ENCODE assay signal across 12 cellular contexts in genomic region chr16:22386976-22387375, GRCh38. TPM values are rescaled to one million over a fixed set of nuclear protein-coding genes. Genes with fewer than 3 reads are reported as not detected.
DNase-seq lines count a peak whose midpoint lies in the region; ATAC-seq and TF ChIP-seq lines count a peak whose summit lies in the region.
"Had no signal": no experiment of that assay in that cellular context is flagged by ENCODE, and none has a peak within 500 bp of the region (broad histone marks: within the 10 kb centered on the region; RNA-seq: fewer than 3 reads in every experiment).

No MANE protein-coding gene starts in this region.

- H3K27me3 ChIP-seq in prostate gland (replicated peaks; ENCODE audit: insufficient read depth): no peaks in the 10 kb centered on the region
- no peaks in the 10 kb centered on the region for H3K27me3 ChIP-seq in effector memory CD4-positive, alpha-beta T cell (replicated peaks; ENCODE audit: control insufficient read depth, insufficient read depth, low read length, poor library complexity, severe bottlenecking)
- no peaks in the 10 kb centered on the region for H3K27me3 ChIP-seq in adrenal gland
- H3K27me3 ChIP-seq: upper lobe of left lung had no signal

- DNase-seq in Caki2 (ENCODE audit: low read depth) (peak; percentile 91), NCI-H226 (peak; percentile 70), epithelial cell of proximal tubule (ENCODE audit: low read depth) (peak; percentile 88), prostate gland (ENCODE audit: low spot score) (peak; percentile 26), adrenal gland (no peak)
- DNase-seq in activated naive CD4-positive, alpha-beta T cell treated with anti-CD3 and anti-CD28 coated beads, Interleukin-2, amount 50 U/mL, for 16 hours: no peak
- DNase-seq in effector memory CD4-positive, alpha-beta T cell: no peak
- DNase-seq: activated CD4-positive, alpha-beta T cell treated with anti-CD3 and anti-CD28 coated beads, Interleukin-2, amount 10 ng/mL, durations not matched to agents 24 days and 14 days; activated naive CD8-positive, alpha-beta T cell treated with anti-CD3 and anti-CD28 coated beads, Interleukin-2, amount 10 ng/mL, durations not matched to agents 7 days and 5 days; H7; upper lobe of left lung had no signal

- H3K9me3 ChIP-seq in prostate gland (no peaks in the 10 kb centered on the region), adrenal gland (replicated peaks in 1 of 3) (no peaks in the 10 kb centered on the region)
- no peaks in the 10 kb centered on the region for H3K9me3 ChIP-seq in effector memory CD4-positive, alpha-beta T cell (ENCODE audit: control insufficient read depth, low read length)
- H3K9me3 ChIP-seq: upper lobe of left lung had no signal

- H3K36me3 ChIP-seq in prostate gland: no peaks in the 10 kb centered on the region
- no peaks in the 10 kb centered on the region for H3K36me3 ChIP-seq in effector memory CD4-positive, alpha-beta T cell (ENCODE audit: control insufficient read depth, insufficient read depth, low read length)
- H3K36me3 ChIP-seq in adrenal gland (replicated peaks in 1 of 2): no peaks in the 10 kb centered on the region
- H3K36me3 ChIP-seq: upper lobe of left lung had no signal

- intact Hi-C loops in prostate gland (cut with DNase I) (no loop called here), adrenal gland (cut with DNase I) (no loop called here)

- TF ChIP-seq CTCF in epithelial cell of proximal tubule (conservative IDR thresholded peaks at IDR 0.05; ENCODE audit: low read depth, low read length): no peak
- no peak for TF ChIP-seq CTCF in prostate gland (IDR thresholded peaks at IDR 0.05)
- no peak for TF ChIP-seq CTCF in adrenal gland (IDR thresholded peaks at IDR 0.05)

- in situ Hi-C loops in Caki2 (cut with HindIII; ENCODE audit: low pct_unique_long_range_greater_than_20kb, low sequenced_read_pairs): no loop called here

- H3K4me3 ChIP-seq in epithelial cell of proximal tubule (ENCODE audit: low read depth, low read length) (no peak overlapping the region), prostate gland (no peak overlapping the region), adrenal gland (no peak overlapping the region)
- no peak overlapping the region for H3K4me3 ChIP-seq in effector memory CD4-positive, alpha-beta T cell (ENCODE audit: insufficient read depth, low read depth, low read length, poor library complexity, severe bottlenecking)
- H3K4me3 ChIP-seq: upper lobe of left lung had no signal

- no peak for TF ChIP-seq POLR2A in prostate gland (IDR thresholded peaks at IDR 0.05)
- TF ChIP-seq POLR2A in adrenal gland (IDR thresholded peaks at IDR 0.05): no peak

- WGBS in prostate gland: 15% methylated on average over 2 of the region's 2 CpGs
- WGBS in adrenal gland, 4 donors: 26 to 36% (median 30%) methylated on average over 2 of the region's 2 CpGs

- H3K4me1 ChIP-seq in prostate gland (replicated peaks): peaks cover 3% of the 10 kb centered on the region
- H3K4me1 ChIP-seq in effector memory CD4-positive, alpha-beta T cell (ENCODE audit: control insufficient read depth, insufficient read depth, low read length, poor library complexity, severe bottlenecking): peaks cover 5% of the 10 kb centered on the region
- no peaks in the 10 kb centered on the region for H3K4me1 ChIP-seq in adrenal gland (replicated peaks in 1 of 2)

- H3K27ac ChIP-seq in prostate gland (peak overlapping the region; percentile 54 to 64), adrenal gland (no peak overlapping the region)
- no peak overlapping the region for H3K27ac ChIP-seq in effector memory CD4-positive, alpha-beta T cell (ENCODE audit: insufficient read depth, low read length, poor library complexity, severe bottlenecking)
- H3K27ac ChIP-seq: upper lobe of left lung had no signal

- no peak for ATAC-seq in HG03520 (IDR thresholded peaks at IDR 0.05; ENCODE audit: unreplicated experiment)

RNA-seq across cellular contexts. Expression of gene CDR2, which starts 12.6 kb away (rescaled TPM):
- 172 and 220 TPM in 2 replicates for total RNA-seq in Caki2 (2014; rRNA removed; shearing (Covaris generic); ENCODE audit: low replicate concordance)
- total RNA-seq in epithelial cell of proximal tubule (36.1 and 37.0 TPM in 2 replicates), prostate gland (10 to 100 TPM; 24.5 to 31.9 TPM), adrenal gland (10 to 100 TPM; 12.6 to 31.2 (median 17.7) TPM)
- polyA plus RNA-seq in adrenal gland: 10 to 100 TPM; 11.9 to 22.6 (median 21.0) TPM

Comparison
In these comparisons a context has a peak if more than half of its experiments do, and no peak if none do; other contexts are left out.
1. DNase-seq: peak in Caki2 (single experiment), NCI-H226 (single experiment), epithelial cell of proximal tubule (single experiment) and prostate gland (single experiment); none in activated naive CD4-positive, alpha-beta T cell treated with anti-CD3 and anti-CD28 coated beads, Interleukin-2, amount 50 U/mL, for 16 hours (single experiment), effector memory CD4-positive, alpha-beta T cell (0 of 3) and adrenal gland (0 of 7).
2. H3K27ac ChIP-seq: peak in prostate gland (2 of 2); none in effector memory CD4-positive, alpha-beta T cell (single experiment) and adrenal gland (0 of 5).